Comparison of ENCODE assay signal across 1 cellular context in genomic region chr6:37432916-37433656, GRCh38.
A peak's percentile ranks its signal among the peaks of the same experiment; 100 is the strongest.
TF ChIP-seq lines count a peak whose summit lies in the region.

TSS of gene CMTR1 (plus strand) at chr6:37433221. CDS start at chr6:37435630, 2,409 bp downstream.

TF ChIP-seq in HepG2, 621 proteins besides CTCF, POLR2A, EP300 and RAD21 (continued from another document and continues in another):
- TF ChIP-seq ARID5B (CRISPR knock-in tag; IDR thresholded peaks at IDR 0.05) (peak; percentile 80), ZNF460 (CRISPR knock-in tag; IDR thresholded peaks at IDR 0.05; ENCODE audit: borderline replicate concordance) (no peak), IKZF5 (CRISPR knock-in tag; IDR thresholded peaks at IDR 0.05) (peak; percentile 81), SNAPC2 (CRISPR knock-in tag; IDR thresholded peaks at IDR 0.05) (0 out of 2 replicates have a peak, but pooled peaks have one; percentile 47), ZBTB39 (CRISPR knock-in tag; IDR thresholded peaks at IDR 0.05) (no peak), AKAP8 (CRISPR knock-in tag; IDR thresholded peaks at IDR 0.05) (peak; percentile 87; the same call in 1 of the 2 replicates), RXRB (CRISPR knock-in tag; IDR thresholded peaks at IDR 0.05; ENCODE audit: borderline replicate concordance) (no peak), YEATS2 (CRISPR knock-in tag; IDR thresholded peaks at IDR 0.05; ENCODE audit: borderline replicate concordance) (peak; percentile 97), ZMYM3 (CRISPR knock-in tag; IDR thresholded peaks at IDR 0.05) (0 out of 2 replicates have a peak, but pooled peaks have one; percentile 26), BCL3 (CRISPR knock-in tag; IDR thresholded peaks at IDR 0.05) (peak; percentile 71; the same call in 1 of the 2 replicates), CENPT (CRISPR knock-in tag; IDR thresholded peaks at IDR 0.05; ENCODE audit: low read depth) (no peak; the same call in 1 of the 2 replicates), CBX1 (IDR thresholded peaks at IDR 0.05; ENCODE audit: low read depth) (peak; percentile 88), ARID4A (CRISPR knock-in tag; IDR thresholded peaks at IDR 0.05; ENCODE audit: borderline replicate concordance) (peak; percentile 95; the same call in 1 of the 2 replicates), IKZF4 (CRISPR knock-in tag; IDR thresholded peaks at IDR 0.05; ENCODE audit: borderline replicate concordance, low read depth, not compliant biosample characterization) (peak; percentile 61), ZNF782 (CRISPR knock-in tag; IDR thresholded peaks at IDR 0.05; ENCODE audit: borderline replicate concordance) (peak; percentile 92; the same call in 1 of the 2 replicates), BATF2 (CRISPR knock-in tag; IDR thresholded peaks at IDR 0.05) (no peak), ELF4 (CRISPR knock-in tag; IDR thresholded peaks at IDR 0.05; ENCODE audit: borderline replicate concordance) (0 out of 2 replicates have a peak, but pooled peaks have one; percentile 36), TIGD3 (CRISPR knock-in tag; IDR thresholded peaks at IDR 0.05; ENCODE audit: borderline replicate concordance) (no peak), ZNF639 (CRISPR knock-in tag; conservative IDR thresholded peaks at IDR 0.05) (peak; percentile 90), ZNF431 (CRISPR knock-in tag; IDR thresholded peaks at IDR 0.05; ENCODE audit: borderline replicate concordance, low read depth) (no peak), MTERF4 (CRISPR knock-in tag; IDR thresholded peaks at IDR 0.05) (no peak), ZNF446 (CRISPR knock-in tag; IDR thresholded peaks at IDR 0.05) (peak; percentile 67; the same call in 1 of the 2 replicates), SMAD9 (CRISPR knock-in tag; IDR thresholded peaks at IDR 0.05) (peak; percentile 89), NR2F1 (CRISPR knock-in tag; IDR thresholded peaks at IDR 0.05) (0 out of 4 replicates have a peak, but pooled peaks have one; percentile 11 to 23), ZNF737 (CRISPR knock-in tag; IDR thresholded peaks at IDR 0.05; ENCODE audit: borderline replicate concordance) (no peak), MLX (CRISPR knock-in tag; IDR thresholded peaks at IDR 0.05) (no peak), MEIS2 (CRISPR knock-in tag; IDR thresholded peaks at IDR 0.05) (peak; percentile 52; the same call in 1 of the 2 replicates), SIN3A (IDR thresholded peaks at IDR 0.05; ENCODE audit: borderline replicate concordance, low read depth, low read length) (peak; percentile 93; the same call in 1 of the 2 replicates), PAXIP1 (CRISPR knock-in tag; conservative IDR thresholded peaks at IDR 0.05) (peak; percentile 51; the same call in 1 of the 2 replicates), KMT2B (CRISPR knock-in tag; IDR thresholded peaks at IDR 0.05) (peak; percentile 99), ZNF75D (CRISPR knock-in tag; IDR thresholded peaks at IDR 0.05; ENCODE audit: borderline replicate concordance) (no peak), ZNF747 (CRISPR knock-in tag; IDR thresholded peaks at IDR 0.05; ENCODE audit: borderline replicate concordance) (peak; percentile 98), ZKSCAN5 (CRISPR knock-in tag; IDR thresholded peaks at IDR 0.05) (no peak), ADNP (CRISPR knock-in tag; IDR thresholded peaks at IDR 0.05) (no peak)
